In the genomic region with DNA sequence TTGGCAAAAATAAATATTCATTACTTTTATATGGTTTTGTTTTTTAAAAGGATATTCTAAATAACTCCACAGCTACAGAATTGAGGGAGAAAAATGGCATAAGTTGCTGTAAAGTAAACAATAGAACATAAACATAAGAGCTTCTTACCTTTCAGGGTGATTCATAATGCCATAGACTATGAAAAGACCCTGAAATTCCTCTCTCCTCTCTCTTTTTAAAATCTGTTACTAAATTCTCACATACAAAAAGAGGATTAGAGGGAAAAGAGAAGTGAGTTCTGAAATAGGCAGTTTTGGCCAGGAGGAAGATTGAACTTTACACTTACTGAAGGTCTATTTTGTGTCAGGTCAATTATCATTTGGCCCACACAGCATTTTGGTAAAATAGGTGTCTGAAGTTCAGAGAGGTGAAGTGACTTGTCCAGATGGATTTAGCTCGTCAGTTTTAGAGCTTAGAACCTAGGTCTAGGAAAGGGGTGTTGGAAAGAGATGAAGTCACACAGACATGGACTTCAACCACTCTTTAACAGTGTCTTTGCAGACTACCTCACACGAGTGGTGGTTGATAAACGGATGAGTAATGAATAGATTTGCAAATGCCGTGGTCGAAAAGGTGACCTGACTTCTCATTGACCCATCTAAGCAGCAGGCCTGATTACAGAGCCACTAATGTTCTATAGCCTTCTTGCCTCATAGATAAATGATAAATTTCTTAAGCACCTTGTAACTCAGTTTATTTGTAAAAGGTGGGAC, we compare ENCODE assay signal across 10 cellular contexts.
DNase-seq lines count a peak whose midpoint lies in the region; ATAC-seq and TF ChIP-seq lines count a peak whose summit lies in the region.
"Had no signal": no experiment of that assay in that cellular context is flagged by ENCODE, and none has a peak within 500 bp of the region (broad histone marks: within the 10 kb centered on the region; RNA-seq: fewer than 3 reads in every experiment).

No MANE protein-coding gene starts in this region.

- DNase-seq in mucosa of descending colon, result no peak
- DNase-seq in tibial artery, result no peak
- DNase-seq in medulla oblongata (ENCODE audit: extremely low spot score), result no peak
- no peak for DNase-seq in nucleus accumbens (lab: John Stamatoyannopoulos, UW)
- DNase-seq: activated CD4-positive, alpha-beta T cell treated with anti-CD3 and anti-CD28 coated beads, Interleukin-2, amount 50 U/mL, for 1 hour; heart right ventricle; NCI-H226 had no signal

- H3K4me3 ChIP-seq in mucosa of descending colon (no peak overlapping the region), tibial artery (no peak overlapping the region)
- H3K4me3 ChIP-seq: heart right ventricle had no signal

- TF ChIP-seq CTCF in mucosa of descending colon (IDR thresholded peaks at IDR 0.05), result no peak
- TF ChIP-seq CTCF in tibial artery (IDR thresholded peaks at IDR 0.05), result no peak

- H3K9me3 ChIP-seq in mucosa of descending colon (no peaks in the 10 kb centered on the region), tibial artery (no peaks in the 10 kb centered on the region)
- H3K9me3 ChIP-seq: heart right ventricle had no signal

- H3K27me3 ChIP-seq in tibial artery, result no peaks in the 10 kb centered on the region
- H3K27me3 ChIP-seq: heart right ventricle had no signal

- no peaks in the 10 kb centered on the region for H3K36me3 ChIP-seq in mucosa of descending colon (ENCODE audit: low read depth)
- H3K36me3 ChIP-seq in tibial artery, result no peaks in the 10 kb centered on the region

- ATAC-seq in GM19328 (IDR thresholded peaks at IDR 0.05; ENCODE audit: unreplicated experiment) (peak; percentile 68), HG02588 (IDR thresholded peaks at IDR 0.05; ENCODE audit: unreplicated experiment) (peak; percentile 64), HG03378 (IDR thresholded peaks at IDR 0.05; ENCODE audit: unreplicated experiment) (peak; percentile 61), mucosa of descending colon (peak; percentile 27)
- ATAC-seq: heart right ventricle had no signal

- intact Hi-C loops in mucosa of descending colon (cut with DNase I, micrococcal nuclease), result loop anchor here in 1 of 2 donors (10.0 kb wide), 1 partner anchor 338 kb away; no protein-coding TSS in a partner anchor
- intact Hi-C loops in tibial artery (cut with DNase I; ENCODE audit: low total_unique reads), result no loop called here

- H3K27ac ChIP-seq in tibial artery, result no peak overlapping the region
- H3K27ac ChIP-seq: heart right ventricle had no signal

- H3K4me1 ChIP-seq in mucosa of descending colon (ENCODE audit: low read depth) (no peaks in the 10 kb centered on the region), tibial artery (peaks cover 0 to 11% (median 0%) of the 10 kb centered on the region in 4 donors)
